26 cellular contexts compared by ENCODE assay signal in the genomic region with DNA sequence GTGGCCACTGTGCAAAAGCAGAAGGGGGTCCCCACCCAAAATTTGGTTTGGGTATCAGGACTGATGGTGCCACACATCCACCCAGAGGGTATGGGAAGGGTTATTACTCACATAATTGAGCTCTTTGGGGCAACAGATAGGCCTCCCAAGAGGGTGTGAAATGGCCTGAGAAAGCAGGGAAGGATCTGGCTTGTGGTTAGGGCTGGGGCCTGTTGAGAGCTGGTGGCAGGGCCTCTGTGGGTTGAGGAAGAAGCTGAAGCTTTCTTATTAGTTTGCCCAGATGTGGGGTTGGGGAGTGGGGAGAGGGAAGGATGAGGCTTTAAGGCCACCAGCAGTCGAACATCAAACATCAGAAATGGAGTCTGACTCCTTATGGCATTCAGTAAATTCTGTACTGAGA.
"Had no signal": no experiment of that assay in that cellular context is flagged by ENCODE, and none has a peak within 500 bp of the region (broad histone marks: within the 10 kb centered on the region; RNA-seq: fewer than 3 reads in every experiment).

No MANE protein-coding gene starts in this region.

- H3K27ac Mint-ChIP-seq: activated CD4-positive, alpha-beta memory T cell treated with anti-CD3 and anti-CD28 coated beads, Interleukin-2, amount 10 ng/mL, durations not matched to agents 7 days and 5 days; activated CD4-positive, alpha-beta T cell treated with anti-CD3 and anti-CD28 coated beads, Interleukin-2, amount 10 ng/mL, durations not matched to agents 24 days and 14 days; activated naive CD8-positive, alpha-beta T cell treated with anti-CD3 and anti-CD28 coated beads, Interleukin-2, amount 10 ng/mL, durations not matched to agents 7 days and 5 days; activated T-cell treated with anti-CD3 and anti-CD28 coated beads, Interleukin-2, amount 50 U/mL, for 24 hours; activated T-helper 2 cell treated with anti-CD3 and anti-CD28 coated beads, Interferon-gamma antibody, Interleukin-2, Interleukin-4, amounts not matched to agents 10 μg/mL and 5 μg/mL and 100 μg/mL, durations not matched to agents 14 hours and 24 hours and 36 hours; neural progenitor cell; stimulated activated naive CD8-positive, alpha-beta T cell treated with anti-CD3 and anti-CD28 coated beads, Interleukin-15, Interleukin-2, amounts not matched to agents 100 ng/mL and 50 ng/mL, for 24 hours; T-helper 1 cell treated with Interleukin-12 subunit alpha and Interleukin-12 subunit beta and Interleukin-4 antibody, amounts not matched to agents 30 μg/mL and 1 μg/mL, for 36 hours had no signal

- DNase-seq: activated CD4-positive, alpha-beta memory T cell treated with anti-CD3 and anti-CD28 coated beads, Interleukin-2, amount 10 ng/mL, durations not matched to agents 7 days and 5 days; activated CD4-positive, alpha-beta T cell treated with anti-CD3 and anti-CD28 coated beads, Interleukin-2, amount 10 ng/mL, durations not matched to agents 24 days and 14 days; activated naive CD4-positive, alpha-beta T cell; activated naive CD8-positive, alpha-beta T cell treated with anti-CD3 and anti-CD28 coated beads, Interleukin-2, amount 10 ng/mL, durations not matched to agents 7 days and 5 days; activated T-cell treated with anti-CD3 and anti-CD28 coated beads, Interleukin-2, amount 50 U/mL, for 24 hours; amniotic stem cell; dorsolateral prefrontal cortex; gastrocnemius medialis; hippocampal formation; kidney glomerular epithelial cell; left lung; naive B cell; stimulated activated CD4-positive, alpha-beta T cell treated with anti-CD3 and anti-CD28 coated beads, Interleukin-2, amount 100 ng/mL, for 48 hours; stimulated activated CD8-positive, alpha-beta memory T cell treated with anti-CD3 and anti-CD28 coated beads, Interleukin-4, amount 100 ng/mL, for 48 hours had no signal

- H3K36me3 Mint-ChIP-seq: neural progenitor cell had no signal

- H3K4me3 ChIP-seq: breast epithelium, dorsolateral prefrontal cortex, esophagus muscularis mucosa, gastrocnemius medialis, left lung, lung, neural progenitor cell, smooth muscle cell, tibial nerve had no signal

- H3K9me3 Mint-ChIP-seq: central memory CD8-positive, alpha-beta T cell; neural progenitor cell had no signal

- H3K27me3 Mint-ChIP-seq: activated T-cell treated with anti-CD3 and anti-CD28 coated beads, Interleukin-2, amount 50 U/mL, for 24 hours; central memory CD8-positive, alpha-beta T cell; naive B cell; stimulated activated naive CD8-positive, alpha-beta T cell treated with anti-CD3 and anti-CD28 coated beads, Interleukin-15, Interleukin-2, amounts not matched to agents 100 ng/mL and 50 ng/mL, for 24 hours had no signal

- H3K4me3 Mint-ChIP-seq: activated CD4-positive, alpha-beta memory T cell treated with anti-CD3 and anti-CD28 coated beads, Interleukin-2, amount 10 ng/mL, durations not matched to agents 7 days and 5 days; activated CD4-positive, alpha-beta T cell treated with anti-CD3 and anti-CD28 coated beads, Interleukin-2, amount 10 ng/mL, durations not matched to agents 24 days and 14 days; activated naive CD8-positive, alpha-beta T cell treated with anti-CD3 and anti-CD28 coated beads, Interleukin-2, amount 10 ng/mL, durations not matched to agents 7 days and 5 days; activated T-cell treated with anti-CD3 and anti-CD28 coated beads, Interleukin-2, amount 50 U/mL, for 24 hours; central memory CD8-positive, alpha-beta T cell; neural progenitor cell; stimulated activated naive CD8-positive, alpha-beta T cell treated with anti-CD3 and anti-CD28 coated beads, Interleukin-15, Interleukin-2, amounts not matched to agents 100 ng/mL and 50 ng/mL, for 24 hours; T-helper 1 cell treated with Interleukin-12 subunit alpha and Interleukin-12 subunit beta and Interleukin-4 antibody, amounts not matched to agents 30 μg/mL and 1 μg/mL, for 36 hours had no signal

- ATAC-seq: activated CD4-positive, CD25-positive, alpha-beta regulatory T cell treated with anti-CD3 and anti-CD28 coated beads, Interleukin-2, amount 50 U/mL, for 24 hours; gastrocnemius medialis; left lung; sciatic nerve had no signal
